In the genomic region with DNA sequence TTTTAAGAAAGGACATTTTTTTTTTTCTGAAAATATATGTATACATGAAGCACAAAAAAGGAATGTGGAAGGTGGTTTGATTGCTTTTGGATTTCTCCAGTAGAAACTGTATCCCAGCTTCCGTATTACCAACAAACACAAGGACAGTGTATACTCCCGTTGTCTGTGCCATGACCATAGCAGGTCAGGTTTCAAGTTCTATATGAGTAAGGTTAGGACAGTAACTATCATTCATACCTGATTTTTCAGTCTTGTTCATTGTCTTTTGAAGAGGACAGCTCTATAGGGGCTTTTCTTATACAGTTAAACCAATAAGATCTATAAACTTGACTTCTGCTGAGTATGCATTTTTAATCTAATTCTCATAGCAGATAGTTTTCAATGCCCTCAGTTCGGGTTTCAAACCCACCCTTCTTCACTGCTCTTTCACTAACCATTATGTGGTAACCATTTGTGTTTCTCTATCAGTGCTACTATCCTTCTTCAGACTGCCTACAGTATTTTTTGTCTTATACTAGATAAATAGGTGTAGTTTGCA, we compare ENCODE assay signal across 17 cellular contexts. TPM values are rescaled to one million over a fixed set of nuclear protein-coding genes. Genes with fewer than 3 reads are reported as not detected.
"Had no signal": no experiment of that assay in that cellular context is flagged by ENCODE, and none has a peak within 500 bp of the region (broad histone marks: within the 10 kb centered on the region; RNA-seq: fewer than 3 reads in every experiment).

No MANE protein-coding gene starts in this region.

- H3K27me3 Mint-ChIP-seq: activated CD4-positive, alpha-beta T cell treated with anti-CD3 and anti-CD28 coated beads for 36 hours; central memory CD8-positive, alpha-beta T cell; naive B cell had no signal

- H3K27ac ChIP-seq: body of pancreas, neutrophil, skin epidermis, tibial artery, uterus, WERI-Rb-1 had no signal

- H3K4me3 Mint-ChIP-seq: activated CD4-positive, alpha-beta T cell treated with anti-CD3 and anti-CD28 coated beads for 36 hours; central memory CD8-positive, alpha-beta T cell; naive B cell had no signal

- H3K9me3 ChIP-seq: body of pancreas, neutrophil, tibial artery, uterus had no signal

- H3K4me3 ChIP-seq: body of pancreas, lung, skin epidermis, tibial artery, uterus had no signal

- ATAC-seq: activated CD4-positive, alpha-beta T cell treated with anti-CD3 and anti-CD28 coated beads for 36 hours; body of pancreas; left cardiac atrium had no signal

- DNase-seq: activated CD4-positive, alpha-beta T cell treated with anti-CD3 and anti-CD28 coated beads for 36 hours; activated naive CD4-positive, alpha-beta T cell treated with Interleukin-2 at 50 U/mL for 16 hours; body of pancreas; cortex of kidney; effector CD8-positive, alpha-beta T cell; foreskin melanocyte; head of caudate nucleus; left cardiac atrium; naive B cell; stimulated activated CD4-positive, alpha-beta T cell treated with anti-CD3 and anti-CD28 coated beads, Interleukin-4, amount 100 ng/mL, for 4 hours; tibial artery; uterus; WERI-Rb-1 had no signal

- H3K4me1 ChIP-seq: body of pancreas, tibial artery, uterus had no signal

- H3K9me3 Mint-ChIP-seq: central memory CD8-positive, alpha-beta T cell; naive B cell had no signal

- H3K27me3 ChIP-seq: body of pancreas, neutrophil, tibial artery, uterus had no signal

RNA-seq across cellular contexts. Expression of gene CFAP141, which starts 34.2 kb away (rescaled TPM):
- total RNA-seq: activated CD4-positive, alpha-beta T cell treated with anti-CD3 and anti-CD28 coated beads for 36 hours; body of pancreas; left cardiac atrium; uterus had no signal
